In genomic region chr1:217188280-217189235, GRCh38 we compare ENCODE assay signal across 26 cellular contexts.
A peak's percentile ranks its signal among the peaks of the same experiment; 100 is the strongest.
DNase-seq lines count a peak whose midpoint lies in the region; ATAC-seq, FAIRE-seq and TF ChIP-seq lines count a peak whose summit lies in the region.
"Had no signal": no experiment of that assay in that cellular context is flagged by ENCODE, and none has a peak within 500 bp of the region (broad histone marks: within the 10 kb centered on the region; RNA-seq: fewer than 3 reads in every experiment).

No MANE protein-coding gene starts in this region.

- H3K4me3 ChIP-seq in heart left ventricle (no peak overlapping the region), HepG2 (replicated peaks in 1 of 3; ENCODE audit: insufficient read depth in 1 of 3, low read depth in 2 of 3, low read length in 3 of 3) (no peak overlapping the region)
- H3K4me3 ChIP-seq: dorsolateral prefrontal cortex, lung had no signal

- TF ChIP-seq CTCF in heart left ventricle (IDR thresholded peaks at IDR 0.05) (no peak), HepG2 (CRISPR knock-in tag; IDR thresholded peaks at IDR 0.05) (no peak)

- ATAC-seq in heart left ventricle (peak; percentile 65 to 85 (median 78)), HepG2 (no peak), GM21576 (IDR thresholded peaks at IDR 0.05; ENCODE audit: unreplicated experiment) (no peak)

- no peaks in the 10 kb centered on the region for H3K36me3 ChIP-seq in heart left ventricle
- no peaks in the 10 kb centered on the region for H3K36me3 ChIP-seq in HepG2 (replicated peaks in 1 of 2; ENCODE audit: control insufficient read depth in 1 of 2, insufficient read depth in 2 of 2, low read length in 2 of 2)
- H3K36me3 ChIP-seq: neutrophil had no signal

- no peaks in the 10 kb centered on the region for H3K79me2 ChIP-seq in HepG2 (ENCODE audit: insufficient read depth, low read length)

- POLR2A ChIA-PET in HepG2 (lab: Yijun Ruan, JAX), result no interaction called here

- BruUV-seq in HepG2 (replicated peaks; lab: Mats Ljungman, UMichigan), result no TSS peak

- TF ChIP-seq RAD21 in HepG2 (CRISPR knock-in tag; IDR thresholded peaks at IDR 0.05), result no peak

- H4K20me1 ChIP-seq in HepG2 (ENCODE audit: insufficient read depth, low read length), result no peaks in the 10 kb centered on the region

- CTCF ChIA-PET in HepG2 (lab: Yijun Ruan, JAX; ENCODE audit: low intra/inter-chr PET ratio, low total read pairs), result no interaction called here

- no peak overlapping the region for H3K4me2 ChIP-seq in HepG2 (ENCODE audit: low read depth, low read length)

- TF ChIP-seq EP300 in HepG2 (IDR thresholded peaks at IDR 0.05; ENCODE audit: low read depth in 2 of 2, low read length in 2 of 2), result no peak
- TF ChIP-seq EP300 in HepG2 (CRISPR knock-in tag; IDR thresholded peaks at IDR 0.05; ENCODE audit: borderline replicate concordance), result no peak

- intact Hi-C loops in heart left ventricle (cut with DNase I), result loop anchor here in 1 of 10 donors (5.0 kb wide), 1 partner anchor 46 kb away; no protein-coding TSS in a partner anchor
- intact Hi-C loops in HepG2 (cut with micrococcal nuclease; ENCODE audit: unreplicated experiment), result no loop called here

- TF ChIP-seq POLR2A in heart left ventricle (IDR thresholded peaks at IDR 0.05) (no peak), HepG2 (IDR thresholded peaks at IDR 0.05; ENCODE audit: insufficient read depth in 1 of 2, low read depth in 2 of 2, low read length in 2 of 2) (no peak)

- peak; percentile 26 for DNase-seq in COR-L47 (lab: John Stamatoyannopoulos, UW)
- peak; percentile 11 for DNase-seq in H4 (ENCODE audit: low spot score)
- peak; percentile 29 for DNase-seq in NCI-H69 (lab: John Stamatoyannopoulos, UW)
- DNase-seq in heart left ventricle, result peak in 3 of 5 donors; percentile 26 to 51 (median 29)
- no peak for DNase-seq in HepG2 (ENCODE audit: low spot score)
- no peak for DNase-seq in GM19238 (ENCODE audit: insufficient read length, low spot score)
- no peak for DNase-seq in activated effector memory CD4-positive, alpha-beta T cell treated with Interleukin-2 at 50 U/mL for 16 hours
- DNase-seq: activated CD4-positive, alpha-beta T cell treated with anti-CD3 and anti-CD28 coated beads for 1 hour; activated T-cell treated with anti-CD3 and anti-CD28 coated beads, Interleukin-2, amount 50 U/mL, for 1 hour; CD4-positive, alpha-beta memory T cell; dorsolateral prefrontal cortex; foreskin melanocyte; KG1; kidney; NCI-H1048; NCI-H2029 treated with DMSO at 0.1 percent for 48 hours; OCI-M1; SIG-M5; stimulated activated CD4-positive, alpha-beta T cell treated with anti-CD3 and anti-CD28 coated beads, Interleukin-2, amount 100 ng/mL, for 48 hours; stimulated activated naive CD4-positive, alpha-beta T cell treated with Interleukin-2 at 50 U/mL for 16 hours; T-helper 1 cell had no signal

- H3K4me1 ChIP-seq in heart left ventricle (peaks cover 0 to 9% (median 0%) of the 10 kb centered on the region in 12 donors), HepG2 (ENCODE audit: insufficient read depth, low read length) (no peaks in the 10 kb centered on the region)

- no peak for FAIRE-seq in HepG2 (lab: Jason Lieb, UNC)
- FAIRE-seq: bronchial epithelial cell, kidney had no signal

- no peak overlapping the region for H3K9ac ChIP-seq in HepG2 (ENCODE audit: insufficient read depth, low read depth, low read length)

- WGBS in heart left ventricle, 4 donors, result 58 to 70% (median 69%) methylated on average over 7 of the region's 7 CpGs
- WGBS in HepG2 (ENCODE audit: low lambda C conversion rate), result 14% methylated on average over 7 of the region's 7 CpGs

- in situ Hi-C loops in HepG2 (cut with HindIII; ENCODE audit: extremely low pct_ligation_motif_present, low pct_unique_long_range_greater_than_20kb), result no loop called here

- H2AFZ ChIP-seq in HepG2 (ENCODE audit: low read length), result no peak overlapping the region

- peak overlapping the region in 8 of 12 donors; percentile 39 to 78 (median 51) for H3K27ac ChIP-seq in heart left ventricle
- no peak overlapping the region for H3K27ac ChIP-seq in HepG2 (ENCODE audit: extremely low read length, insufficient read depth, low read length)
- H3K27ac ChIP-seq: dorsolateral prefrontal cortex, epithelial cell of prostate, neutrophil had no signal

- H3K9me3 ChIP-seq in heart left ventricle (peaks cover 0 to 18% (median 3%) of the 10 kb centered on the region in 12 donors), HepG2 (ENCODE audit: low read length) (peaks cover 37% of the 10 kb centered on the region)
- H3K9me3 ChIP-seq: neutrophil had no signal

- H3K27me3 ChIP-seq in heart left ventricle (no peaks in the 10 kb centered on the region), HepG2 (ENCODE audit: control insufficient read depth in 1 of 2, insufficient read depth in 2 of 2, low read length in 2 of 2) (no peaks in the 10 kb centered on the region)
- H3K27me3 ChIP-seq: neutrophil had no signal

TF ChIP-seq in HepG2, 621 proteins besides CTCF, POLR2A, EP300 and RAD21 (continues in another document):
- TF ChIP-seq REST (IDR thresholded peaks at IDR 0.05; ENCODE audit: borderline replicate concordance in 1 of 2, low read depth in 1 of 2, low read length in 2 of 2) (no peak), THAP11 (CRISPR knock-in tag; IDR thresholded peaks at IDR 0.05) (no peak), CBFB (CRISPR knock-in tag; IDR thresholded peaks at IDR 0.05) (no peak), SNAPC4 (CRISPR knock-in tag; IDR thresholded peaks at IDR 0.05) (no peak), ZNF761 (CRISPR knock-in tag; conservative IDR thresholded peaks at IDR 0.05) (no peak), MED1 (CRISPR knock-in tag; IDR thresholded peaks at IDR 0.05) (no peak), THRA (CRISPR knock-in tag; IDR thresholded peaks at IDR 0.05; ENCODE audit: borderline replicate concordance) (no peak)

Comparison
In these comparisons a context has a peak if more than half of its experiments do, and no peak if none do; other contexts are left out.
1. DNase-seq: peak in COR-L47 (single experiment), H4 (single experiment), NCI-H69 (single experiment) and heart left ventricle (3 of 5); none in HepG2 (single experiment), GM19238 (single experiment) and activated effector memory CD4-positive, alpha-beta T cell treated with Interleukin-2 at 50 U/mL for 16 hours (single experiment).
2. ATAC-seq: peak in heart left ventricle (4 of 4); none in HepG2 (single experiment) and GM21576 (single experiment).